In the genomic region with DNA sequence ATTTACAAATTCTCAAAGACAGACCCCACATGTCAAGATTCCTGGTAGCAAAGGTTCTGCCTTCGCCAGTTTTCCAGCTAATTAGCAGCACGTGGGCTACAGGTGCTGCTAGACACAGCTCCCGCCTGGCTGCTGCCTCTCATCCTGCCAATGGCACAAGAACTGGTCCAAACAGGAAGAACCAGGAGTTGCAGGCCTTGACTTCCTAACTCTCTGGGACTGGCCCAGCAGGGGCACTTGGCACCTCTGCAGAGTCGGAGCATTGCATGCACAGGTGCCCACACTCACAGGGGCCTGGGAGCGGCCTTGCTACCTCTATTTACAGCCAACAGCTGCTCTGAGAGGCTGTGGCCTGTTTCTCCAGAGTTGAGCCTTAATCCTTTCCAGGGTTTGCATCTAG, we compare ENCODE assay signal across 20 cellular contexts. TPM values are rescaled to one million over a fixed set of nuclear protein-coding genes. Genes with fewer than 3 reads are reported as not detected.
DNase-seq lines count a peak whose midpoint lies in the region; ATAC-seq and TF ChIP-seq lines count a peak whose summit lies in the region.
"Had no signal": no experiment of that assay in that cellular context is flagged by ENCODE, and none has a peak within 500 bp of the region (broad histone marks: within the 10 kb centered on the region; RNA-seq: fewer than 3 reads in every experiment).

No MANE protein-coding gene starts in this region.

- no peak for TF ChIP-seq POLR2A in Peyer's patch (IDR thresholded peaks at IDR 0.05)
- TF ChIP-seq POLR2A in esophagus muscularis mucosa (IDR thresholded peaks at IDR 0.05; ENCODE audit: low read depth) = no peak
- no peak for TF ChIP-seq POLR2A in sigmoid colon (IDR thresholded peaks at IDR 0.05)
- no peak for TF ChIP-seq POLR2A in tibial nerve (IDR thresholded peaks at IDR 0.05)

- intact Hi-C loops in Calu3 (cut with micrococcal nuclease; ENCODE audit: unreplicated experiment) (loop anchor here (2.0 kb wide), 1 partner anchor 101 kb away; no protein-coding TSS in a partner anchor), esophagus muscularis mucosa (cut with DNase I) (no loop called here), sigmoid colon (cut with DNase I) (no loop called here)

- H3K4me1 Mint-ChIP-seq in Calu3 (ENCODE audit: low read depth, unreplicated experiment) = peaks cover 92% of the 10 kb centered on the region

- H3K4me3 Mint-ChIP-seq in Calu3 (ENCODE audit: low read depth, unreplicated experiment) = peak overlapping the region; percentile 43
- H3K4me3 Mint-ChIP-seq: B cell; T-helper 1 cell treated with Interleukin-12 subunit alpha and Interleukin-12 subunit beta and Interleukin-4 antibody, amounts not matched to agents 30 μg/mL and 1 μg/mL, for 36 hours had no signal

- no peak overlapping the region for H2AK5ac ChIP-seq in trophoblast cell (ENCODE audit: low read length)

- ATAC-seq in HG03521 (IDR thresholded peaks at IDR 0.05; ENCODE audit: unreplicated experiment) = no peak
- ATAC-seq: Panc1 had no signal

- H3K27ac ChIP-seq in Peyer's patch (no peak overlapping the region), esophagus muscularis mucosa (replicated peaks in 1 of 4) (peak overlapping the region in 3 of 4 donors; percentile 22 to 51 (median 25)), sigmoid colon (no peak overlapping the region), tibial nerve (peak overlapping the region in 2 of 4 donors; percentile 75 to 78), trophoblast cell (ENCODE audit: low read depth, low read length) (no peak overlapping the region)
- H3K27ac ChIP-seq: brain microvascular endothelial cell had no signal

- H2BK5ac ChIP-seq in trophoblast cell (ENCODE audit: low read depth, low read length, poor library complexity) = no peak overlapping the region

- no peak overlapping the region for H4K91ac ChIP-seq in trophoblast cell (ENCODE audit: low read depth, low read length)

- TF ChIP-seq CTCF in Calu3 (IDR thresholded peaks at IDR 0.05; ENCODE audit: unreplicated experiment) = no peak
- TF ChIP-seq CTCF in Peyer's patch (IDR thresholded peaks at IDR 0.05) = no peak
- no peak for TF ChIP-seq CTCF in esophagus muscularis mucosa (IDR thresholded peaks at IDR 0.05)
- TF ChIP-seq CTCF in sigmoid colon (IDR thresholded peaks at IDR 0.05) = no peak
- TF ChIP-seq CTCF in tibial nerve (IDR thresholded peaks at IDR 0.05) = no peak

- WGBS in esophagus muscularis mucosa = 89% methylated on average over 3 of the region's 5 CpGs
- 94% methylated on average over 5 of the region's 5 CpGs for WGBS in sigmoid colon, 2 donors
- WGBS in tibial nerve, 2 donors = 72 to 80% methylated on average over 4 to 5 of the region's 5 CpGs
- no CpG with 5 or more reads among the region's 5 CpGs for WGBS in trophoblast cell (ENCODE audit: extremely low coverage, insufficient coverage, insufficient read length)

- peaks cover 90% of the 10 kb centered on the region for H3K36me3 Mint-ChIP-seq in Calu3 (ENCODE audit: insufficient read depth, unreplicated experiment)

- H2AFZ ChIP-seq in trophoblast cell (ENCODE audit: insufficient read depth, low read length, poor library complexity) = no peak overlapping the region

- peaks cover 6% of the 10 kb centered on the region for H3K9me3 Mint-ChIP-seq in Calu3 (ENCODE audit: low read depth, unreplicated experiment)
- H3K9me3 Mint-ChIP-seq: neural crest cell; T-helper 1 cell treated with Interleukin-12 subunit alpha and Interleukin-12 subunit beta and Interleukin-4 antibody, amounts not matched to agents 30 μg/mL and 1 μg/mL, for 36 hours had no signal

- peaks cover 0 to 9% (median 5%) of the 10 kb centered on the region in 4 donors for H3K4me1 ChIP-seq in Peyer's patch
- peaks cover 43 to 55% (median 53%) of the 10 kb centered on the region in 4 donors for H3K4me1 ChIP-seq in esophagus muscularis mucosa
- peaks cover 0 to 26% (median 22%) of the 10 kb centered on the region in 4 donors for H3K4me1 ChIP-seq in sigmoid colon
- peaks cover 0 to 66% (median 38%) of the 10 kb centered on the region in 4 donors for H3K4me1 ChIP-seq in tibial nerve
- peaks cover 17% of the 10 kb centered on the region in 2 experiments for H3K4me1 ChIP-seq in trophoblast cell (ENCODE audit: control insufficient read depth in 1 of 2, insufficient read depth in 2 of 2, low read length in 2 of 2)

- peaks cover 6% of the 10 kb centered on the region for H3K79me1 ChIP-seq in trophoblast cell (ENCODE audit: low read length)

- no peak for DNase-seq in Calu3
- peak in 2 of 3 donors; percentile 18 to 27 for DNase-seq in Peyer's patch
- DNase-seq in esophagus muscularis mucosa (ENCODE audit: extremely low spot score) = no peak
- DNase-seq in sigmoid colon = peak; percentile 61
- DNase-seq in tibial nerve (ENCODE audit: low spot score in 2 of 2) = no peak
- no peak for DNase-seq in trophoblast cell
- DNase-seq: activated naive CD4-positive, alpha-beta T cell treated with Interleukin-2 at 50 U/mL for 16 hours; brain microvascular endothelial cell; DMS 273 treated with DMSO at 0.1 percent for 48 hours; effector CD4-positive, alpha-beta T cell; HCEC 1CT; NCI-H2107; NCI-H774; stimulated activated CD4-positive, alpha-beta T cell treated with anti-CD3 and anti-CD28 coated beads, Interleukin-4, amount 100 ng/mL, for 24 hours had no signal

- no peak overlapping the region for H3K4me3 ChIP-seq in Peyer's patch
- H3K4me3 ChIP-seq in esophagus muscularis mucosa = no peak overlapping the region
- no peak overlapping the region for H3K4me3 ChIP-seq in sigmoid colon
- H3K4me3 ChIP-seq in tibial nerve = no peak overlapping the region
- no peak overlapping the region for H3K4me3 ChIP-seq in trophoblast cell (ENCODE audit: low read depth, low read length)
- H3K4me3 ChIP-seq: lung had no signal

- H3K36me3 ChIP-seq in Peyer's patch = peaks cover 0 to 14% (median 0%) of the 10 kb centered on the region in 3 donors
- peaks cover 0 to 58% (median 35%) of the 10 kb centered on the region in 4 donors for H3K36me3 ChIP-seq in esophagus muscularis mucosa
- peaks cover 0 to 55% (median 11%) of the 10 kb centered on the region in 4 donors for H3K36me3 ChIP-seq in sigmoid colon
- peaks cover 0 to 29% (median 0%) of the 10 kb centered on the region in 3 donors for H3K36me3 ChIP-seq in tibial nerve
- H3K36me3 ChIP-seq in trophoblast cell (ENCODE audit: control insufficient read depth in 1 of 2, insufficient read depth in 2 of 2, low read length in 2 of 2) = no peaks in the 10 kb centered on the region
- H3K36me3 ChIP-seq: brain microvascular endothelial cell had no signal

- H3K9ac ChIP-seq in trophoblast cell (ENCODE audit: low read length) = no peak overlapping the region

- no peak overlapping the region for H2BK12ac ChIP-seq in trophoblast cell (ENCODE audit: low read length)

- H3K4me2 ChIP-seq in trophoblast cell (ENCODE audit: low read length) = no peak overlapping the region

- H3K4ac ChIP-seq in trophoblast cell (ENCODE audit: low read depth, low read length) = no peak overlapping the region

- H3K27me3 Mint-ChIP-seq in Calu3 (ENCODE audit: unreplicated experiment) = no peaks in the 10 kb centered on the region

- no peak overlapping the region for H3K23ac ChIP-seq in trophoblast cell (ENCODE audit: low read length)

- H3K27ac Mint-ChIP-seq in Calu3 (ENCODE audit: unreplicated experiment) = peak overlapping the region; percentile 99
- H3K27ac Mint-ChIP-seq: B cell; T-helper 1 cell treated with Interleukin-12 subunit alpha and Interleukin-12 subunit beta and Interleukin-4 antibody, amounts not matched to agents 30 μg/mL and 1 μg/mL, for 36 hours had no signal

- no peak overlapping the region for H3K18ac ChIP-seq in trophoblast cell (ENCODE audit: low read length)

- CTCF ChIA-PET in Calu3 (lab: Charles Lee) = interaction anchor here (1.6 to 3.0 kb wide), 3 partner anchors 12 to 102 kb away, joined by 9 to 21 read pairs (median 14); no protein-coding TSS in a partner anchor

- H4K8ac ChIP-seq in trophoblast cell (ENCODE audit: low read depth, low read length) = no peak overlapping the region

- no peak overlapping the region for H4K12ac ChIP-seq in trophoblast cell (ENCODE audit: low read depth, low read length)

- no peaks in the 10 kb centered on the region for H3K9me3 ChIP-seq in Peyer's patch
- H3K9me3 ChIP-seq in esophagus muscularis mucosa = no peaks in the 10 kb centered on the region
- H3K9me3 ChIP-seq in sigmoid colon = no peaks in the 10 kb centered on the region
- no peaks in the 10 kb centered on the region for H3K9me3 ChIP-seq in tibial nerve
- peaks cover 2% of the 10 kb centered on the region for H3K9me3 ChIP-seq in trophoblast cell (ENCODE audit: insufficient read depth, low read depth, low read length)

- no TSS peak for BruUV-seq in Calu3 (replicated peaks; lab: Mats Ljungman, UMichigan)

- H3K27me3 ChIP-seq in Peyer's patch (no peaks in the 10 kb centered on the region), esophagus muscularis mucosa (no peaks in the 10 kb centered on the region), sigmoid colon (no peaks in the 10 kb centered on the region), tibial nerve (no peaks in the 10 kb centered on the region), trophoblast cell (ENCODE audit: insufficient read depth, low read length) (no peaks in the 10 kb centered on the region)
- H3K27me3 ChIP-seq: brain microvascular endothelial cell had no signal

- TF ChIP-seq EP300 in esophagus muscularis mucosa (IDR thresholded peaks at IDR 0.05) (no peak), sigmoid colon (IDR thresholded peaks at IDR 0.05) (no peak), tibial nerve (IDR thresholded peaks at IDR 0.05) (no peak)

- no peak overlapping the region for H3K14ac ChIP-seq in trophoblast cell (ENCODE audit: low read length)

- H3K79me2 ChIP-seq in trophoblast cell (ENCODE audit: control insufficient read depth, insufficient read depth, low read length, poor library complexity) = no peaks in the 10 kb centered on the region

- no peak overlapping the region for H2BK120ac ChIP-seq in trophoblast cell (ENCODE audit: insufficient read depth, low read length, poor library complexity)

RNA-seq across cellular contexts. Expression of a gene that starts 39.6 kb away (rescaled TPM):
- total RNA-seq in Calu3 (2022) = 53.2 and 56.6 TPM in 2 replicates
- total RNA-seq in Peyer's patch = 10 to 100 TPM; 22.8 to 33.1 (median 27.1) TPM
- 10 to 100 TPM; 26.3 to 35.2 (median 30.0) TPM for total RNA-seq in esophagus muscularis mucosa
- total RNA-seq in sigmoid colon = 10 to 100 TPM; 17.6 to 32.7 (median 22.2) TPM
- 10 to 100 TPM in 2 of 3 donors, 1 to 10 TPM in 1; 9.6 to 15.0 (median 11.6) TPM for polyA plus RNA-seq in sigmoid colon
- total RNA-seq in tibial nerve = 10 to 100 TPM; 42.3 to 81.8 (median 64.7) TPM
- 3.4 and 3.7 TPM in 2 replicates for polyA plus RNA-seq in trophoblast cell (2013)

RNA-seq across cellular contexts. Expression of a gene that starts 42.1 kb away (rescaled TPM):
- total RNA-seq in Calu3 (2022) (217 and 293 TPM in 2 replicates), Peyer's patch (10 to 100 TPM in 3 of 4 donors, 1 to 10 TPM in 1; 7.5 to 47.1 (median 22.2) TPM), esophagus muscularis mucosa (10 to 100 TPM; 18.1 to 28.2 (median 24.2) TPM), sigmoid colon (10 to 100 TPM; 24.1 to 53.6 (median 37.3) TPM), tibial nerve (10 to 100 TPM; 31.8 to 75.4 (median 35.6) TPM)
- polyA plus RNA-seq in sigmoid colon = 10 to 100 TPM; 40.2 to 57.4 (median 48.6) TPM
- polyA plus RNA-seq in trophoblast cell (2013) = 27.2 and 28.1 TPM in 2 replicates

RNA-seq across cellular contexts. Expression of a gene that starts 55.9 kb away (rescaled TPM):
- total RNA-seq in Calu3 (2022) = 48.4 and 72.1 TPM in 2 replicates
- total RNA-seq in Peyer's patch = 1 to 10 TPM in 3 of 4 donors, not detected in 1; 1.4 to 3.6 (median 2.1) TPM
- 1 to 10 TPM in 3 of 4 donors, not detected in 1; 1.4 to 2.0 (median 1.7) TPM for total RNA-seq in esophagus muscularis mucosa
- total RNA-seq in sigmoid colon = 1 to 10 TPM in 3 of 4 donors, under 1 TPM in 1; 0.71 to 3.0 (median 1.6) TPM
- polyA plus RNA-seq in sigmoid colon = under 1 TPM in 1 of 3 donors, not detected in 2; 0.85 TPM
- total RNA-seq in tibial nerve = 1 to 10 TPM in 3 of 4 donors, not detected in 1; 2.0 to 5.1 (median 2.1) TPM
- polyA plus RNA-seq in trophoblast cell (2013) = 1.4 TPM in 2 replicates

Comparison
In these comparisons a context has a peak if more than half of its experiments do, and no peak if none do; other contexts are left out.
1. DNase-seq: peak in Peyer's patch (2 of 3) and sigmoid colon (single experiment); none in Calu3 (single experiment), esophagus muscularis mucosa (single experiment), tibial nerve (0 of 2) and trophoblast cell (0 of 2).
2. H3K27ac ChIP-seq: peak in esophagus muscularis mucosa (3 of 4); none in Peyer's patch (0 of 4), sigmoid colon (0 of 4) and trophoblast cell (single experiment).